Comparison of ENCODE assay signal across 1 cellular context in the genomic region with DNA sequence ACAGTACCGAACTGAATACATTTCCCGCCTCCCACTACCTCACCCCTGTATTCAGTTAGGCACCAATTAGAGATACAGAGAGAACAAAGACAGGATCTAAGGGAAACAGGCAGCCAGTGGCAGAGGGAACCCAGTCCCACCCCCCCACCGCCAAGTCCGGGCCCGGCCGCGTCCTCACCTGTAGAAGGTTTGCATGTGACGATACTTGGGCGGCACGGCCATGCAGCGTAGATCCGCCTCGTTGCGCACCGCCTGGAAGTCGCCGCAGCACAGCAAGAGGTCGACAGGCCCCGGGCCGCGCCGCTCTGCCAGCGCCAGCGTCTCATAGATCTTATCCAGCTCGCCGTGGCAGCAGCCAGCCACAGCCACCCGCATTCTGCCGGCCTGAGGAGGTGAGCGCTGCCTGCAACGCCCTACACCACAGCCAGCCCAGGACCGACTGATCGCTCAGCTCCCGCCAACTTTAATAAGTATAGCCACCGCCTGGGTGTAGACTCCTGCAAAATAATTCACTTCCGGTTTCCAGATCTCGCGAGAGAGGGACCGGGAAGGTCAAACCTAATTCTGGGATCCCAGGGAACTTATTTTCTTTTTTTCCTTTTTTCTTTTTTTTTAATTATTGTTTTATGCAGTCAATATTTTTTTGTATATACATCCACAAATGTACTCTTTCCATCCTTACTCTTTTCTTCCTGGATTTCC.
TF ChIP-seq lines count a peak whose summit lies in the region.

A gene with protein sequence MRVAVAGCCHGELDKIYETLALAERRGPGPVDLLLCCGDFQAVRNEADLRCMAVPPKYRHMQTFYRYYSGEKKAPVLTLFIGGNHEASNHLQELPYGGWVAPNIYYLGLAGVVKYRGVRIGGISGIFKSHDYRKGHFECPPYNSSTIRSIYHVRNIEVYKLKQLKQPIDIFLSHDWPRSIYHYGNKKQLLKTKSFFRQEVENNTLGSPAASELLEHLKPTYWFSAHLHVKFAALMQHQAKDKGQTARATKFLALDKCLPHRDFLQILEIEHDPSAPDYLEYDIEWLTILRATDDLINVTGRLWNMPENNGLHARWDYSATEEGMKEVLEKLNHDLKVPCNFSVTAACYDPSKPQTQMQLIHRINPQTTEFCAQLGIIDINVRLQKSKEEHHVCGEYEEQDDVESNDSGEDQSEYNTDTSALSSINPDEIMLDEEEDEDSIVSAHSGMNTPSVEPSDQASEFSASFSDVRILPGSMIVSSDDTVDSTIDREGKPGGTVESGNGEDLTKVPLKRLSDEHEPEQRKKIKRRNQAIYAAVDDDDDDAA (minus strand): TSS at position 501 of the 702 bp plus-strand sequence. CDS start 126 bp downstream, at position 375.

TF ChIP-seq in GM12878, 131 proteins besides CTCF, POLR2A, EP300 and RAD21 (continued from another document and continues in another):
- TF ChIP-seq SMAD1 (IDR thresholded peaks at IDR 0.05; ENCODE audit: low read depth, partially characterized antibody) (no peak), KDM1A (IDR thresholded peaks at IDR 0.05; ENCODE audit: borderline replicate concordance) (no peak), SREBF2 (IDR thresholded peaks at IDR 0.05; ENCODE audit: low read length) (no peak), FOS (IDR thresholded peaks at IDR 0.05; ENCODE audit: borderline replicate concordance, extremely low read depth, insufficient read length) (no peak), CEBPB (IDR thresholded peaks at IDR 0.05; ENCODE audit: borderline replicate concordance in 1 of 2, low read depth in 2 of 2, low read length in 2 of 2) (no peak), NR2C2 (IDR thresholded peaks at IDR 0.05; ENCODE audit: borderline replicate concordance, control insufficient read depth, insufficient read length, low read depth) (no peak), NBN (IDR thresholded peaks at IDR 0.05) (no peak), MYC (IDR thresholded peaks at IDR 0.05; ENCODE audit: insufficient read depth, insufficient read length, insufficient replicate concordance, low read length, severe bottlenecking) (no peak), STAT3 (IDR thresholded peaks at IDR 0.05; ENCODE audit: low read depth, low read length) (no peak), GABPA (IDR thresholded peaks at IDR 0.05; ENCODE audit: low read depth) (peak; percentile 83), BCL11A (IDR thresholded peaks at IDR 0.05; ENCODE audit: low read depth, low read length) (no peak), TCF7 (IDR thresholded peaks at IDR 0.05; ENCODE audit: borderline replicate concordance) (no peak), TCF3 (IDR thresholded peaks at IDR 0.05; ENCODE audit: borderline replicate concordance, insufficient read depth, low read depth, low read length) (no peak), TAF1 (IDR thresholded peaks at IDR 0.05; ENCODE audit: borderline replicate concordance, low read depth, low read length) (peak; percentile 91), SUPT20H (IDR thresholded peaks at IDR 0.05; ENCODE audit: borderline replicate concordance, control insufficient read depth, low read depth, low read length) (no peak), IRF4 (IDR thresholded peaks at IDR 0.05; ENCODE audit: low read depth, low read length) (no peak), RELA (IDR thresholded peaks at IDR 0.05; ENCODE audit: borderline replicate concordance, partially characterized antibody) (no peak), RBBP5 (conservative IDR thresholded peaks at IDR 0.05) (no peak), CHD1 (IDR thresholded peaks at IDR 0.05; ENCODE audit: low read depth, low read length) (no peak), SUZ12 (IDR thresholded peaks at IDR 0.05; ENCODE audit: unreplicated experiment) (no peak), MTA3 (IDR thresholded peaks at IDR 0.05; ENCODE audit: borderline replicate concordance, low read length) (no peak), BACH1 (IDR thresholded peaks at IDR 0.05; ENCODE audit: borderline replicate concordance) (peak; percentile 46; the same call in 1 of the 2 replicates), LARP7 (IDR thresholded peaks at IDR 0.05) (peak; percentile 77), FOXK2 (IDR thresholded peaks at IDR 0.05) (no peak), MTA2 (IDR thresholded peaks at IDR 0.05; ENCODE audit: low read depth) (no peak), ZNF24 (IDR thresholded peaks at IDR 0.05) (no peak), ZNF274 (IDR thresholded peaks at IDR 0.05; ENCODE audit: insufficient read depth, insufficient read length) (no peak), ZNF207 (IDR thresholded peaks at IDR 0.05; ENCODE audit: borderline replicate concordance) (no peak)
- TF ChIP-seq, protein P1, sequence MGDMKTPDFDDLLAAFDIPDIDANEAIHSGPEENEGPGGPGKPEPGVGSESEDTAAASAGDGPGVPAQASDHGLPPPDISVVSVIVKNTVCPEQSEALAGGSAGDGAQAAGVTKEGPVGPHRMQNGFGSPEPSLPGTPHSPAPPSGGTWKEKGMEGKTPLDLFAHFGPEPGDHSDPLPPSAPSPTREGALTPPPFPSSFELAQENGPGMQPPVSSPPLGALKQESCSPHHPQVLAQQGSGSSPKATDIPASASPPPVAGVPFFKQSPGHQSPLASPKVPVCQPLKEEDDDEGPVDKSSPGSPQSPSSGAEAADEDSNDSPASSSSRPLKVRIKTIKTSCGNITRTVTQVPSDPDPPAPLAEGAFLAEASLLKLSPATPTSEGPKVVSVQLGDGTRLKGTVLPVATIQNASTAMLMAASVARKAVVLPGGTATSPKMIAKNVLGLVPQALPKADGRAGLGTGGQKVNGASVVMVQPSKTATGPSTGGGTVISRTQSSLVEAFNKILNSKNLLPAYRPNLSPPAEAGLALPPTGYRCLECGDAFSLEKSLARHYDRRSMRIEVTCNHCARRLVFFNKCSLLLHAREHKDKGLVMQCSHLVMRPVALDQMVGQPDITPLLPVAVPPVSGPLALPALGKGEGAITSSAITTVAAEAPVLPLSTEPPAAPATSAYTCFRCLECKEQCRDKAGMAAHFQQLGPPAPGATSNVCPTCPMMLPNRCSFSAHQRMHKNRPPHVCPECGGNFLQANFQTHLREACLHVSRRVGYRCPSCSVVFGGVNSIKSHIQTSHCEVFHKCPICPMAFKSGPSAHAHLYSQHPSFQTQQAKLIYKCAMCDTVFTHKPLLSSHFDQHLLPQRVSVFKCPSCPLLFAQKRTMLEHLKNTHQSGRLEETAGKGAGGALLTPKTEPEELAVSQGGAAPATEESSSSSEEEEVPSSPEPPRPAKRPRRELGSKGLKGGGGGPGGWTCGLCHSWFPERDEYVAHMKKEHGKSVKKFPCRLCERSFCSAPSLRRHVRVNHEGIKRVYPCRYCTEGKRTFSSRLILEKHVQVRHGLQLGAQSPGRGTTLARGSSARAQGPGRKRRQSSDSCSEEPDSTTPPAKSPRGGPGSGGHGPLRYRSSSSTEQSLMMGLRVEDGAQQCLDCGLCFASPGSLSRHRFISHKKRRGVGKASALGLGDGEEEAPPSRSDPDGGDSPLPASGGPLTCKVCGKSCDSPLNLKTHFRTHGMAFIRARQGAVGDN (IDR thresholded peaks at IDR 0.05) = no peak
- TF ChIP-seq, protein P2, sequence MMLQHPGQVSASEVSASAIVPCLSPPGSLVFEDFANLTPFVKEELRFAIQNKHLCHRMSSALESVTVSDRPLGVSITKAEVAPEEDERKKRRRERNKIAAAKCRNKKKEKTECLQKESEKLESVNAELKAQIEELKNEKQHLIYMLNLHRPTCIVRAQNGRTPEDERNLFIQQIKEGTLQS (IDR thresholded peaks at IDR 0.05; ENCODE audit: borderline replicate concordance, extremely low read depth, low read depth, low read length) = no peak
- TF ChIP-seq, protein P3, sequence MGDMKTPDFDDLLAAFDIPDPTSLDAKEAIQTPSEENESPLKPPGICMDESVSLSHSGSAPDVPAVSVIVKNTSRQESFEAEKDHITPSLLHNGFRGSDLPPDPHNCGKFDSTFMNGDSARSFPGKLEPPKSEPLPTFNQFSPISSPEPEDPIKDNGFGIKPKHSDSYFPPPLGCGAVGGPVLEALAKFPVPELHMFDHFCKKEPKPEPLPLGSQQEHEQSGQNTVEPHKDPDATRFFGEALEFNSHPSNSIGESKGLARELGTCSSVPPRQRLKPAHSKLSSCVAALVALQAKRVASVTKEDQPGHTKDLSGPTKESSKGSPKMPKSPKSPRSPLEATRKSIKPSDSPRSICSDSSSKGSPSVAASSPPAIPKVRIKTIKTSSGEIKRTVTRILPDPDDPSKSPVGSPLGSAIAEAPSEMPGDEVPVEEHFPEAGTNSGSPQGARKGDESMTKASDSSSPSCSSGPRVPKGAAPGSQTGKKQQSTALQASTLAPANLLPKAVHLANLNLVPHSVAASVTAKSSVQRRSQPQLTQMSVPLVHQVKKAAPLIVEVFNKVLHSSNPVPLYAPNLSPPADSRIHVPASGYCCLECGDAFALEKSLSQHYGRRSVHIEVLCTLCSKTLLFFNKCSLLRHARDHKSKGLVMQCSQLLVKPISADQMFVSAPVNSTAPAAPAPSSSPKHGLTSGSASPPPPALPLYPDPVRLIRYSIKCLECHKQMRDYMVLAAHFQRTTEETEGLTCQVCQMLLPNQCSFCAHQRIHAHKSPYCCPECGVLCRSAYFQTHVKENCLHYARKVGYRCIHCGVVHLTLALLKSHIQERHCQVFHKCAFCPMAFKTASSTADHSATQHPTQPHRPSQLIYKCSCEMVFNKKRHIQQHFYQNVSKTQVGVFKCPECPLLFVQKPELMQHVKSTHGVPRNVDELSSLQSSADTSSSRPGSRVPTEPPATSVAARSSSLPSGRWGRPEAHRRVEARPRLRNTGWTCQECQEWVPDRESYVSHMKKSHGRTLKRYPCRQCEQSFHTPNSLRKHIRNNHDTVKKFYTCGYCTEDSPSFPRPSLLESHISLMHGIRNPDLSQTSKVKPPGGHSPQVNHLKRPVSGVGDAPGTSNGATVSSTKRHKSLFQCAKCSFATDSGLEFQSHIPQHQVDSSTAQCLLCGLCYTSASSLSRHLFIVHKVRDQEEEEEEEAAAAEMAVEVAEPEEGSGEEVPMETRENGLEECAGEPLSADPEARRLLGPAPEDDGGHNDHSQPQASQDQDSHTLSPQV (IDR thresholded peaks at IDR 0.05) = no peak
- TF ChIP-seq, protein P4, sequence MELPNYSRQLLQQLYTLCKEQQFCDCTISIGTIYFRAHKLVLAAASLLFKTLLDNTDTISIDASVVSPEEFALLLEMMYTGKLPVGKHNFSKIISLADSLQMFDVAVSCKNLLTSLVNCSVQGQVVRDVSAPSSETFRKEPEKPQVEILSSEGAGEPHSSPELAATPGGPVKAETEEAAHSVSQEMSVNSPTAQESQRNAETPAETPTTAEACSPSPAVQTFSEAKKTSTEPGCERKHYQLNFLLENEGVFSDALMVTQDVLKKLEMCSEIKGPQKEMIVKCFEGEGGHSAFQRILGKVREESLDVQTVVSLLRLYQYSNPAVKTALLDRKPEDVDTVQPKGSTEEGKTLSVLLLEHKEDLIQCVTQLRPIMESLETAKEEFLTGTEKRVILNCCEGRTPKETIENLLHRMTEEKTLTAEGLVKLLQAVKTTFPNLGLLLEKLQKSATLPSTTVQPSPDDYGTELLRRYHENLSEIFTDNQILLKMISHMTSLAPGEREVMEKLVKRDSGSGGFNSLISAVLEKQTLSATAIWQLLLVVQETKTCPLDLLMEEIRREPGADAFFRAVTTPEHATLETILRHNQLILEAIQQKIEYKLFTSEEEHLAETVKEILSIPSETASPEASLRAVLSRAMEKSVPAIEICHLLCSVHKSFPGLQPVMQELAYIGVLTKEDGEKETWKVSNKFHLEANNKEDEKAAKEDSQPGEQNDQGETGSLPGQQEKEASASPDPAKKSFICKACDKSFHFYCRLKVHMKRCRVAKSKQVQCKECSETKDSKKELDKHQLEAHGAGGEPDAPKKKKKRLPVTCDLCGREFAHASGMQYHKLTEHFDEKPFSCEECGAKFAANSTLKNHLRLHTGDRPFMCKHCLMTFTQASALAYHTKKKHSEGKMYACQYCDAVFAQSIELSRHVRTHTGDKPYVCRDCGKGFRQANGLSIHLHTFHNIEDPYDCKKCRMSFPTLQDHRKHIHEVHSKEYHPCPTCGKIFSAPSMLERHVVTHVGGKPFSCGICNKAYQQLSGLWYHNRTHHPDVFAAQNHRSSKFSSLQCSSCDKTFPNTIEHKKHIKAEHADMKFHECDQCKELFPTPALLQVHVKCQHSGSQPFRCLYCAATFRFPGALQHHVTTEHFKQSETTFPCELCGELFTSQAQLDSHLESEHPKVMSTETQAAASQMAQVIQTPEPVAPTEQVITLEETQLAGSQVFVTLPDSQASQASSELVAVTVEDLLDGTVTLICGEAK (IDR thresholded peaks at IDR 0.05; ENCODE audit: borderline replicate concordance) = peak; percentile 84; the same call in 1 of the 2 replicates
- TF ChIP-seq, protein P5, sequence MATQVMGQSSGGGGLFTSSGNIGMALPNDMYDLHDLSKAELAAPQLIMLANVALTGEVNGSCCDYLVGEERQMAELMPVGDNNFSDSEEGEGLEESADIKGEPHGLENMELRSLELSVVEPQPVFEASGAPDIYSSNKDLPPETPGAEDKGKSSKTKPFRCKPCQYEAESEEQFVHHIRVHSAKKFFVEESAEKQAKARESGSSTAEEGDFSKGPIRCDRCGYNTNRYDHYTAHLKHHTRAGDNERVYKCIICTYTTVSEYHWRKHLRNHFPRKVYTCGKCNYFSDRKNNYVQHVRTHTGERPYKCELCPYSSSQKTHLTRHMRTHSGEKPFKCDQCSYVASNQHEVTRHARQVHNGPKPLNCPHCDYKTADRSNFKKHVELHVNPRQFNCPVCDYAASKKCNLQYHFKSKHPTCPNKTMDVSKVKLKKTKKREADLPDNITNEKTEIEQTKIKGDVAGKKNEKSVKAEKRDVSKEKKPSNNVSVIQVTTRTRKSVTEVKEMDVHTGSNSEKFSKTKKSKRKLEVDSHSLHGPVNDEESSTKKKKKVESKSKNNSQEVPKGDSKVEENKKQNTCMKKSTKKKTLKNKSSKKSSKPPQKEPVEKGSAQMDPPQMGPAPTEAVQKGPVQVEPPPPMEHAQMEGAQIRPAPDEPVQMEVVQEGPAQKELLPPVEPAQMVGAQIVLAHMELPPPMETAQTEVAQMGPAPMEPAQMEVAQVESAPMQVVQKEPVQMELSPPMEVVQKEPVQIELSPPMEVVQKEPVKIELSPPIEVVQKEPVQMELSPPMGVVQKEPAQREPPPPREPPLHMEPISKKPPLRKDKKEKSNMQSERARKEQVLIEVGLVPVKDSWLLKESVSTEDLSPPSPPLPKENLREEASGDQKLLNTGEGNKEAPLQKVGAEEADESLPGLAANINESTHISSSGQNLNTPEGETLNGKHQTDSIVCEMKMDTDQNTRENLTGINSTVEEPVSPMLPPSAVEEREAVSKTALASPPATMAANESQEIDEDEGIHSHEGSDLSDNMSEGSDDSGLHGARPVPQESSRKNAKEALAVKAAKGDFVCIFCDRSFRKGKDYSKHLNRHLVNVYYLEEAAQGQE (IDR thresholded peaks at IDR 0.05; ENCODE audit: low read depth, low read length) = no peak
- TF ChIP-seq, protein P6, sequence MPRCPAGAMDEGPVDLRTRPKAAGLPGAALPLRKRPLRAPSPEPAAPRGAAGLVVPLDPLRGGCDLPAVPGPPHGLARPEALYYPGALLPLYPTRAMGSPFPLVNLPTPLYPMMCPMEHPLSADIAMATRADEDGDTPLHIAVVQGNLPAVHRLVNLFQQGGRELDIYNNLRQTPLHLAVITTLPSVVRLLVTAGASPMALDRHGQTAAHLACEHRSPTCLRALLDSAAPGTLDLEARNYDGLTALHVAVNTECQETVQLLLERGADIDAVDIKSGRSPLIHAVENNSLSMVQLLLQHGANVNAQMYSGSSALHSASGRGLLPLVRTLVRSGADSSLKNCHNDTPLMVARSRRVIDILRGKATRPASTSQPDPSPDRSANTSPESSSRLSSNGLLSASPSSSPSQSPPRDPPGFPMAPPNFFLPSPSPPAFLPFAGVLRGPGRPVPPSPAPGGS (IDR thresholded peaks at IDR 0.05; ENCODE audit: borderline replicate concordance, insufficient read depth, low read depth, low read length, poor library complexity, severe bottlenecking) = no peak
